Comparison of ENCODE assay signal across 1 cellular context in the genomic region with DNA sequence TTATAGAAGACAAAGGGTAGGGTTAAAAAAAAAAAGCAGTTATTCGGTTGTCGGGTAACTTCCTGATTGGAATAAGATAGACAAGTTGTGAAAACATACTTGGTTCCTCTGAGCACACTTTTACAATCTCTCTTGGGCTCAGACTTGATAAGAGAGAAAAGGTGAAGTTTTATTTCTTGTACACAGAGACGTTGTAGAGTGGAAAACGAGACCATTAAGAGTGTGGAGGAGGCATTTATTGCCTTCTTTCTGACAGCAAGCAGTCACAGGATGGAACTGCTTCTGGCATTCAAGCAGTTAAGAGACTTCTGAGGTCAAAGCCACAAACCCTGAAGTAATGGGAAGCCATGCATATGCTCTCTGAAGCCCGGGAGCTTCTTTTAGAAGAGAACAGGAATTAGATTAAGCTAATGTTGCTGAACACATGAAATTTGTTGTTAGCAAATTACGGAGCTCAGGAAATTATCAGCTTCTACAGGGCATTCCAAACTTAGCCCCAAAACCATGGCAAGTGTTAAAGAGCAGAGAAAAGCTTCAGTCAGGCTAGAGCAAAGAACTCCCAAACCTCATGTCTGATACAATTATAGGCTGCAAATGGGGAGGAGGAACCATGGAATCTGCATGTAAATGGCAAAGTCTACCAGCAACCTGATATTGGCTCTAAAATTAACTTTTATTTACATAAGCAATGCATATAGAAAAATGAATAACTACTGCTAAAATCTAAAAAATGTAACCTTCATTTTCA.
TF ChIP-seq lines count a peak whose summit lies in the region.

No MANE protein-coding gene starts in this region.

TF ChIP-seq in K562, 482 proteins besides CTCF, POLR2A, EP300 and RAD21 (continued from another document and continues in another):
- TF ChIP-seq, protein P1, sequence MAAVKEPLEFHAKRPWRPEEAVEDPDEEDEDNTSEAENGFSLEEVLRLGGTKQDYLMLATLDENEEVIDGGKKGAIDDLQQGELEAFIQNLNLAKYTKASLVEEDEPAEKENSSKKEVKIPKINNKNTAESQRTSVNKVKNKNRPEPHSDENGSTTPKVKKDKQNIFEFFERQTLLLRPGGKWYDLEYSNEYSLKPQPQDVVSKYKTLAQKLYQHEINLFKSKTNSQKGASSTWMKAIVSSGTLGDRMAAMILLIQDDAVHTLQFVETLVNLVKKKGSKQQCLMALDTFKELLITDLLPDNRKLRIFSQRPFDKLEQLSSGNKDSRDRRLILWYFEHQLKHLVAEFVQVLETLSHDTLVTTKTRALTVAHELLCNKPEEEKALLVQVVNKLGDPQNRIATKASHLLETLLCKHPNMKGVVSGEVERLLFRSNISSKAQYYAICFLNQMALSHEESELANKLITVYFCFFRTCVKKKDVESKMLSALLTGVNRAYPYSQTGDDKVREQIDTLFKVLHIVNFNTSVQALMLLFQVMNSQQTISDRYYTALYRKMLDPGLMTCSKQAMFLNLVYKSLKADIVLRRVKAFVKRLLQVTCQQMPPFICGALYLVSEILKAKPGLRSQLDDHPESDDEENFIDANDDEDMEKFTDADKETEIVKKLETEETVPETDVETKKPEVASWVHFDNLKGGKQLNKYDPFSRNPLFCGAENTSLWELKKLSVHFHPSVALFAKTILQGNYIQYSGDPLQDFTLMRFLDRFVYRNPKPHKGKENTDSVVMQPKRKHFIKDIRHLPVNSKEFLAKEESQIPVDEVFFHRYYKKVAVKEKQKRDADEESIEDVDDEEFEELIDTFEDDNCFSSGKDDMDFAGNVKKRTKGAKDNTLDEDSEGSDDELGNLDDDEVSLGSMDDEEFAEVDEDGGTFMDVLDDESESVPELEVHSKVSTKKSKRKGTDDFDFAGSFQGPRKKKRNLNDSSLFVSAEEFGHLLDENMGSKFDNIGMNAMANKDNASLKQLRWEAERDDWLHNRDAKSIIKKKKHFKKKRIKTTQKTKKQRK (IDR thresholded peaks at IDR 0.05; ENCODE audit: borderline replicate concordance, low read depth, low read length), result no peak
- TF ChIP-seq NRF1 (conservative IDR thresholded peaks at IDR 0.05 in 1 of 2, IDR thresholded peaks at IDR 0.05 in 1 of 2) (no peak; a peak in 1 of 4 replicates), GABPA (tag; conservative IDR thresholded peaks at IDR 0.05; ENCODE audit: low read depth) (no peak), ETS2 (tag; IDR thresholded peaks at IDR 0.05; ENCODE audit: borderline replicate concordance, poor library complexity, severe bottlenecking) (no peak), TAF9B (IDR thresholded peaks at IDR 0.05; ENCODE audit: partially characterized antibody) (no peak), RUNX1 (IDR thresholded peaks at IDR 0.05; ENCODE audit: low read depth) (no peak), ZEB2 (IDR thresholded peaks at IDR 0.05) (peak; percentile 20; the same call in 1 of the 2 replicates), IFI16 (CRISPR knock-in tag; IDR thresholded peaks at IDR 0.05) (no peak), SRSF3 (IDR thresholded peaks at IDR 0.05; ENCODE audit: insufficient read depth, low read length) (no peak), MEIS2 (IDR thresholded peaks at IDR 0.05; ENCODE audit: partially characterized antibody) (peak; percentile 40), TEAD1 (CRISPR knock-in tag; IDR thresholded peaks at IDR 0.05) (0 out of 4 replicates have a peak, but pooled peaks of 1 of the 2 experiments have one; percentile 13), GATA2 (CRISPR knock-in tag; IDR thresholded peaks at IDR 0.05) (no peak)
- TF ChIP-seq, protein P2, sequence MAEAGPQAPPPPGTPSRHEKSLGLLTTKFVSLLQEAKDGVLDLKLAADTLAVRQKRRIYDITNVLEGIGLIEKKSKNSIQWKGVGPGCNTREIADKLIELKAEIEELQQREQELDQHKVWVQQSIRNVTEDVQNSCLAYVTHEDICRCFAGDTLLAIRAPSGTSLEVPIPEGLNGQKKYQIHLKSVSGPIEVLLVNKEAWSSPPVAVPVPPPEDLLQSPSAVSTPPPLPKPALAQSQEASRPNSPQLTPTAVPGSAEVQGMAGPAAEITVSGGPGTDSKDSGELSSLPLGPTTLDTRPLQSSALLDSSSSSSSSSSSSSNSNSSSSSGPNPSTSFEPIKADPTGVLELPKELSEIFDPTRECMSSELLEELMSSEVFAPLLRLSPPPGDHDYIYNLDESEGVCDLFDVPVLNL (CRISPR knock-in tag; IDR thresholded peaks at IDR 0.05; ENCODE audit: low read depth), result no peak
- TF ChIP-seq, protein P3, sequence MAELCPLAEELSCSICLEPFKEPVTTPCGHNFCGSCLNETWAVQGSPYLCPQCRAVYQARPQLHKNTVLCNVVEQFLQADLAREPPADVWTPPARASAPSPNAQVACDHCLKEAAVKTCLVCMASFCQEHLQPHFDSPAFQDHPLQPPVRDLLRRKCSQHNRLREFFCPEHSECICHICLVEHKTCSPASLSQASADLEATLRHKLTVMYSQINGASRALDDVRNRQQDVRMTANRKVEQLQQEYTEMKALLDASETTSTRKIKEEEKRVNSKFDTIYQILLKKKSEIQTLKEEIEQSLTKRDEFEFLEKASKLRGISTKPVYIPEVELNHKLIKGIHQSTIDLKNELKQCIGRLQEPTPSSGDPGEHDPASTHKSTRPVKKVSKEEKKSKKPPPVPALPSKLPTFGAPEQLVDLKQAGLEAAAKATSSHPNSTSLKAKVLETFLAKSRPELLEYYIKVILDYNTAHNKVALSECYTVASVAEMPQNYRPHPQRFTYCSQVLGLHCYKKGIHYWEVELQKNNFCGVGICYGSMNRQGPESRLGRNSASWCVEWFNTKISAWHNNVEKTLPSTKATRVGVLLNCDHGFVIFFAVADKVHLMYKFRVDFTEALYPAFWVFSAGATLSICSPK (IDR thresholded peaks at IDR 0.05; ENCODE audit: borderline replicate concordance), result no peak
- TF ChIP-seq, protein P4, sequence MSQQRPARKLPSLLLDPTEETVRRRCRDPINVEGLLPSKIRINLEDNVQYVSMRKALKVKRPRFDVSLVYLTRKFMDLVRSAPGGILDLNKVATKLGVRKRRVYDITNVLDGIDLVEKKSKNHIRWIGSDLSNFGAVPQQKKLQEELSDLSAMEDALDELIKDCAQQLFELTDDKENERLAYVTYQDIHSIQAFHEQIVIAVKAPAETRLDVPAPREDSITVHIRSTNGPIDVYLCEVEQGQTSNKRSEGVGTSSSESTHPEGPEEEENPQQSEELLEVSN (IDR thresholded peaks at IDR 0.05; ENCODE audit: borderline replicate concordance in 1 of 2, extremely low read depth in 1 of 2, insufficient read depth in 1 of 2, insufficient read length in 1 of 2, low read depth in 1 of 2, low read length in 1 of 2, poor library complexity in 1 of 2, severe bottlenecking in 1 of 2), result no peak
- TF ChIP-seq, protein P5, sequence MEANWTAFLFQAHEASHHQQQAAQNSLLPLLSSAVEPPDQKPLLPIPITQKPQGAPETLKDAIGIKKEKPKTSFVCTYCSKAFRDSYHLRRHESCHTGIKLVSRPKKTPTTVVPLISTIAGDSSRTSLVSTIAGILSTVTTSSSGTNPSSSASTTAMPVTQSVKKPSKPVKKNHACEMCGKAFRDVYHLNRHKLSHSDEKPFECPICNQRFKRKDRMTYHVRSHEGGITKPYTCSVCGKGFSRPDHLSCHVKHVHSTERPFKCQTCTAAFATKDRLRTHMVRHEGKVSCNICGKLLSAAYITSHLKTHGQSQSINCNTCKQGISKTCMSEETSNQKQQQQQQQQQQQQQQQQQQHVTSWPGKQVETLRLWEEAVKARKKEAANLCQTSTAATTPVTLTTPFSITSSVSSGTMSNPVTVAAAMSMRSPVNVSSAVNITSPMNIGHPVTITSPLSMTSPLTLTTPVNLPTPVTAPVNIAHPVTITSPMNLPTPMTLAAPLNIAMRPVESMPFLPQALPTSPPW (CRISPR knock-in tag; IDR thresholded peaks at IDR 0.05), result 0 out of 2 replicates have a peak, but pooled peaks have one; percentile 29
- TF ChIP-seq, protein P6, sequence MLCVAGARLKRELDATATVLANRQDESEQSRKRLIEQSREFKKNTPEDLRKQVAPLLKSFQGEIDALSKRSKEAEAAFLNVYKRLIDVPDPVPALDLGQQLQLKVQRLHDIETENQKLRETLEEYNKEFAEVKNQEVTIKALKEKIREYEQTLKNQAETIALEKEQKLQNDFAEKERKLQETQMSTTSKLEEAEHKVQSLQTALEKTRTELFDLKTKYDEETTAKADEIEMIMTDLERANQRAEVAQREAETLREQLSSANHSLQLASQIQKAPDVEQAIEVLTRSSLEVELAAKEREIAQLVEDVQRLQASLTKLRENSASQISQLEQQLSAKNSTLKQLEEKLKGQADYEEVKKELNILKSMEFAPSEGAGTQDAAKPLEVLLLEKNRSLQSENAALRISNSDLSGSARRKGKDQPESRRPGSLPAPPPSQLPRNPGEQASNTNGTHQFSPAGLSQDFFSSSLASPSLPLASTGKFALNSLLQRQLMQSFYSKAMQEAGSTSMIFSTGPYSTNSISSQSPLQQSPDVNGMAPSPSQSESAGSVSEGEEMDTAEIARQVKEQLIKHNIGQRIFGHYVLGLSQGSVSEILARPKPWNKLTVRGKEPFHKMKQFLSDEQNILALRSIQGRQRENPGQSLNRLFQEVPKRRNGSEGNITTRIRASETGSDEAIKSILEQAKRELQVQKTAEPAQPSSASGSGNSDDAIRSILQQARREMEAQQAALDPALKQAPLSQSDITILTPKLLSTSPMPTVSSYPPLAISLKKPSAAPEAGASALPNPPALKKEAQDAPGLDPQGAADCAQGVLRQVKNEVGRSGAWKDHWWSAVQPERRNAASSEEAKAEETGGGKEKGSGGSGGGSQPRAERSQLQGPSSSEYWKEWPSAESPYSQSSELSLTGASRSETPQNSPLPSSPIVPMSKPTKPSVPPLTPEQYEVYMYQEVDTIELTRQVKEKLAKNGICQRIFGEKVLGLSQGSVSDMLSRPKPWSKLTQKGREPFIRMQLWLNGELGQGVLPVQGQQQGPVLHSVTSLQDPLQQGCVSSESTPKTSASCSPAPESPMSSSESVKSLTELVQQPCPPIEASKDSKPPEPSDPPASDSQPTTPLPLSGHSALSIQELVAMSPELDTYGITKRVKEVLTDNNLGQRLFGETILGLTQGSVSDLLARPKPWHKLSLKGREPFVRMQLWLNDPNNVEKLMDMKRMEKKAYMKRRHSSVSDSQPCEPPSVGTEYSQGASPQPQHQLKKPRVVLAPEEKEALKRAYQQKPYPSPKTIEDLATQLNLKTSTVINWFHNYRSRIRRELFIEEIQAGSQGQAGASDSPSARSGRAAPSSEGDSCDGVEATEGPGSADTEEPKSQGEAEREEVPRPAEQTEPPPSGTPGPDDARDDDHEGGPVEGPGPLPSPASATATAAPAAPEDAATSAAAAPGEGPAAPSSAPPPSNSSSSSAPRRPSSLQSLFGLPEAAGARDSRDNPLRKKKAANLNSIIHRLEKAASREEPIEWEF (CRISPR knock-in tag; IDR thresholded peaks at IDR 0.05), result no peak
- TF ChIP-seq, protein P7, sequence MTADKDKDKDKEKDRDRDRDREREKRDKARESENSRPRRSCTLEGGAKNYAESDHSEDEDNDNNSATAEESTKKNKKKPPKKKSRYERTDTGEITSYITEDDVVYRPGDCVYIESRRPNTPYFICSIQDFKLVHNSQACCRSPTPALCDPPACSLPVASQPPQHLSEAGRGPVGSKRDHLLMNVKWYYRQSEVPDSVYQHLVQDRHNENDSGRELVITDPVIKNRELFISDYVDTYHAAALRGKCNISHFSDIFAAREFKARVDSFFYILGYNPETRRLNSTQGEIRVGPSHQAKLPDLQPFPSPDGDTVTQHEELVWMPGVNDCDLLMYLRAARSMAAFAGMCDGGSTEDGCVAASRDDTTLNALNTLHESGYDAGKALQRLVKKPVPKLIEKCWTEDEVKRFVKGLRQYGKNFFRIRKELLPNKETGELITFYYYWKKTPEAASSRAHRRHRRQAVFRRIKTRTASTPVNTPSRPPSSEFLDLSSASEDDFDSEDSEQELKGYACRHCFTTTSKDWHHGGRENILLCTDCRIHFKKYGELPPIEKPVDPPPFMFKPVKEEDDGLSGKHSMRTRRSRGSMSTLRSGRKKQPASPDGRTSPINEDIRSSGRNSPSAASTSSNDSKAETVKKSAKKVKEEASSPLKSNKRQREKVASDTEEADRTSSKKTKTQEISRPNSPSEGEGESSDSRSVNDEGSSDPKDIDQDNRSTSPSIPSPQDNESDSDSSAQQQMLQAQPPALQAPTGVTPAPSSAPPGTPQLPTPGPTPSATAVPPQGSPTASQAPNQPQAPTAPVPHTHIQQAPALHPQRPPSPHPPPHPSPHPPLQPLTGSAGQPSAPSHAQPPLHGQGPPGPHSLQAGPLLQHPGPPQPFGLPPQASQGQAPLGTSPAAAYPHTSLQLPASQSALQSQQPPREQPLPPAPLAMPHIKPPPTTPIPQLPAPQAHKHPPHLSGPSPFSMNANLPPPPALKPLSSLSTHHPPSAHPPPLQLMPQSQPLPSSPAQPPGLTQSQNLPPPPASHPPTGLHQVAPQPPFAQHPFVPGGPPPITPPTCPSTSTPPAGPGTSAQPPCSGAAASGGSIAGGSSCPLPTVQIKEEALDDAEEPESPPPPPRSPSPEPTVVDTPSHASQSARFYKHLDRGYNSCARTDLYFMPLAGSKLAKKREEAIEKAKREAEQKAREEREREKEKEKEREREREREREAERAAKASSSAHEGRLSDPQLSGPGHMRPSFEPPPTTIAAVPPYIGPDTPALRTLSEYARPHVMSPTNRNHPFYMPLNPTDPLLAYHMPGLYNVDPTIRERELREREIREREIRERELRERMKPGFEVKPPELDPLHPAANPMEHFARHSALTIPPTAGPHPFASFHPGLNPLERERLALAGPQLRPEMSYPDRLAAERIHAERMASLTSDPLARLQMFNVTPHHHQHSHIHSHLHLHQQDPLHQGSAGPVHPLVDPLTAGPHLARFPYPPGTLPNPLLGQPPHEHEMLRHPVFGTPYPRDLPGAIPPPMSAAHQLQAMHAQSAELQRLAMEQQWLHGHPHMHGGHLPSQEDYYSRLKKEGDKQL (CRISPR knock-in tag; IDR thresholded peaks at IDR 0.05; ENCODE audit: borderline replicate concordance), result no peak
- TF ChIP-seq, protein P8, sequence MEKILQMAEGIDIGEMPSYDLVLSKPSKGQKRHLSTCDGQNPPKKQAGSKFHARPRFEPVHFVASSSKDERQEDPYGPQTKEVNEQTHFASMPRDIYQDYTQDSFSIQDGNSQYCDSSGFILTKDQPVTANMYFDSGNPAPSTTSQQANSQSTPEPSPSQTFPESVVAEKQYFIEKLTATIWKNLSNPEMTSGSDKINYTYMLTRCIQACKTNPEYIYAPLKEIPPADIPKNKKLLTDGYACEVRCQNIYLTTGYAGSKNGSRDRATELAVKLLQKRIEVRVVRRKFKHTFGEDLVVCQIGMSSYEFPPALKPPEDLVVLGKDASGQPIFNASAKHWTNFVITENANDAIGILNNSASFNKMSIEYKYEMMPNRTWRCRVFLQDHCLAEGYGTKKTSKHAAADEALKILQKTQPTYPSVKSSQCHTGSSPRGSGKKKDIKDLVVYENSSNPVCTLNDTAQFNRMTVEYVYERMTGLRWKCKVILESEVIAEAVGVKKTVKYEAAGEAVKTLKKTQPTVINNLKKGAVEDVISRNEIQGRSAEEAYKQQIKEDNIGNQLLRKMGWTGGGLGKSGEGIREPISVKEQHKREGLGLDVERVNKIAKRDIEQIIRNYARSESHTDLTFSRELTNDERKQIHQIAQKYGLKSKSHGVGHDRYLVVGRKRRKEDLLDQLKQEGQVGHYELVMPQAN (IDR thresholded peaks at IDR 0.05; ENCODE audit: borderline replicate concordance), result no peak
- TF ChIP-seq, protein P9, sequence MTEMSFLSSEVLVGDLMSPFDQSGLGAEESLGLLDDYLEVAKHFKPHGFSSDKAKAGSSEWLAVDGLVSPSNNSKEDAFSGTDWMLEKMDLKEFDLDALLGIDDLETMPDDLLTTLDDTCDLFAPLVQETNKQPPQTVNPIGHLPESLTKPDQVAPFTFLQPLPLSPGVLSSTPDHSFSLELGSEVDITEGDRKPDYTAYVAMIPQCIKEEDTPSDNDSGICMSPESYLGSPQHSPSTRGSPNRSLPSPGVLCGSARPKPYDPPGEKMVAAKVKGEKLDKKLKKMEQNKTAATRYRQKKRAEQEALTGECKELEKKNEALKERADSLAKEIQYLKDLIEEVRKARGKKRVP (CRISPR knock-in tag; IDR thresholded peaks at IDR 0.05), result no peak
